In the genomic region with DNA sequence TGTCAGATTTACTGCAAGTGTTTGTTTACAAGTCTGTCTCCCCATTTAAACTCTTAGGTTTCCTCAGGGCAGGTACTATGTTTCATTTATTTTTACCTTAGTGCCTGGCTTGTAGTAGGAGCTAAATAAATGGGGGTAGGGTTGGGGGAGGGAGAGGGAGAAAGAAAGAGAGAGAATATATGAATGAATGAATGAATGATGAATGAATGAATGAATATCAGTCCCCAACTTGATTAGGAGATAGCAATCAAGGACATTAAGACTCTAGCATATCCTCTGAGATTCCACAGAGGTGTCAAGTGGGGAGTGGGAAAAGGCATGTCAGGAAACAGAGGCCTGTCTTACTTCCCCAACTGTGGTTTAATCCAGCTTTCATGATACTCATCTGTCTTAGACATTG, we compare ENCODE assay signal across 15 cellular contexts.
A peak's percentile ranks its signal among the peaks of the same experiment; 100 is the strongest.
DNase-seq lines count a peak whose midpoint lies in the region; ATAC-seq and TF ChIP-seq lines count a peak whose summit lies in the region.
"Had no signal": no experiment of that assay in that cellular context is flagged by ENCODE, and none has a peak within 500 bp of the region (broad histone marks: within the 10 kb centered on the region; RNA-seq: fewer than 3 reads in every experiment).

No MANE protein-coding gene starts in this region.

- no peak overlapping the region for H2AFZ ChIP-seq in mesenchymal stem cell (ENCODE audit: low read depth, low read length)

- peak overlapping the region; percentile 48 for H3K27ac ChIP-seq in right cardiac atrium (ENCODE audit: low read length)
- H3K27ac ChIP-seq in mesenchymal stem cell (ENCODE audit: low read length, poor library complexity, severe bottlenecking), result no peak overlapping the region
- H3K27ac ChIP-seq in gastrocnemius medialis, result peak overlapping the region; percentile 36 to 72 (median 48)
- no peak overlapping the region for H3K27ac ChIP-seq in spleen
- H3K27ac ChIP-seq: C4-2B, SJSA1 had no signal

- no peak overlapping the region for H4K91ac ChIP-seq in mesenchymal stem cell (ENCODE audit: low read length)

- peaks cover 10% of the 10 kb centered on the region for H3K4me1 ChIP-seq in right cardiac atrium (ENCODE audit: control insufficient read depth, insufficient read depth, low read length)
- H3K4me1 ChIP-seq in mesenchymal stem cell (ENCODE audit: control insufficient read depth, insufficient read depth, low read depth, low read length), result peaks cover 7% of the 10 kb centered on the region
- H3K4me1 ChIP-seq in gastrocnemius medialis, result peaks cover 42 to 51% of the 10 kb centered on the region in 2 donors
- H3K4me1 ChIP-seq in spleen, result peaks cover 0 to 27% (median 12%) of the 10 kb centered on the region in 6 donors

- H3K9me3 Mint-ChIP-seq in activated T-cell treated with anti-CD3 and anti-CD28 coated beads, Interleukin-2, amount 50 U/mL, for 4 hours, result no peaks in the 10 kb centered on the region
- H3K9me3 Mint-ChIP-seq: HFFc6 had no signal

- no peak overlapping the region for H4K8ac ChIP-seq in mesenchymal stem cell (ENCODE audit: low read length)

- DNase-seq in right cardiac atrium, result no peak
- DNase-seq in Right ventricle myocardium superior, result no peak
- DNase-seq in mesenchymal stem cell, result no peak
- no peak for DNase-seq in gastrocnemius medialis
- DNase-seq in spleen, result no peak
- no peak for DNase-seq in activated T-cell treated with anti-CD3 and anti-CD28 coated beads, Interleukin-2, amount 50 U/mL, for 4 hours
- DNase-seq: DND-41, HFFc6, IMR-90, NCI-H510A, PC-3 had no signal

- ATAC-seq in right cardiac atrium, result no peak
- ATAC-seq in Right ventricle myocardium superior (ENCODE audit: poor library complexity), result no peak
- peak; percentile 37 to 54 for ATAC-seq in gastrocnemius medialis
- ATAC-seq in HG02588 (IDR thresholded peaks at IDR 0.05; ENCODE audit: unreplicated experiment), result no peak
- no peak for ATAC-seq in GM18520 (IDR thresholded peaks at IDR 0.05; ENCODE audit: unreplicated experiment)
- no peak for ATAC-seq in activated T-cell treated with anti-CD3 and anti-CD28 coated beads, Interleukin-2, amount 50 U/mL, for 4 hours
- ATAC-seq: PC-3 had no signal

- peaks cover 37% of the 10 kb centered on the region for H3K4me1 Mint-ChIP-seq in activated T-cell treated with anti-CD3 and anti-CD28 coated beads, Interleukin-2, amount 50 U/mL, for 4 hours (ENCODE audit: low read depth)

- intact Hi-C loops in right cardiac atrium (cut with DNase I), result no loop called here
- intact Hi-C loops in Right ventricle myocardium superior (cut with DNase I), result loop anchor here (10.0 kb wide), 1 partner anchor 114 kb away; no protein-coding TSS in a partner anchor
- intact Hi-C loops in gastrocnemius medialis (cut with DNase I; ENCODE audit: low total_unique reads), result no loop called here
- intact Hi-C loops in spleen (cut with DNase I; ENCODE audit: low total_unique reads), result no loop called here

- no peak overlapping the region for H3K18ac ChIP-seq in mesenchymal stem cell (ENCODE audit: low read depth in 1 of 2, low read length in 2 of 2)

- H3K4me2 ChIP-seq in mesenchymal stem cell (ENCODE audit: low read length, poor library complexity, severe bottlenecking), result no peak overlapping the region

- H2AK5ac ChIP-seq in mesenchymal stem cell (ENCODE audit: low read length, severe bottlenecking), result peak overlapping the region; percentile 15

- H3K23ac ChIP-seq in mesenchymal stem cell (ENCODE audit: low read length in 2 of 2), result no peak overlapping the region

- no peak overlapping the region for H2BK5ac ChIP-seq in mesenchymal stem cell (ENCODE audit: low read depth, low read length, poor library complexity, severe bottlenecking)

- no peak overlapping the region for H3K14ac ChIP-seq in mesenchymal stem cell (ENCODE audit: low read length in 2 of 2)

- in situ Hi-C loops in gastrocnemius medialis (cut with MboI; ENCODE audit: low sequenced_read_pairs in 4 of 4), result no loop called here

- H3K4me3 ChIP-seq in right cardiac atrium (ENCODE audit: low read length) (no peak overlapping the region), mesenchymal stem cell (ENCODE audit: insufficient read depth in 1 of 2, low read depth in 1 of 2, low read length in 2 of 2) (no peak overlapping the region), gastrocnemius medialis (no peak overlapping the region), spleen (no peak overlapping the region)
- H3K4me3 ChIP-seq: SJSA1 had no signal

- no peaks in the 10 kb centered on the region for H3K27me3 ChIP-seq in right cardiac atrium (ENCODE audit: control insufficient read depth, insufficient read depth)
- H3K27me3 ChIP-seq in mesenchymal stem cell (ENCODE audit: control insufficient read depth in 1 of 2, insufficient read depth in 1 of 2, low read length in 2 of 2), result no peaks in the 10 kb centered on the region
- H3K27me3 ChIP-seq in gastrocnemius medialis, result no peaks in the 10 kb centered on the region
- no peaks in the 10 kb centered on the region for H3K27me3 ChIP-seq in spleen (replicated peaks in 1 of 7)
- H3K27me3 ChIP-seq: SJSA1 had no signal

- H2BK120ac ChIP-seq in mesenchymal stem cell (ENCODE audit: low read depth, low read length), result no peak overlapping the region

- no peak overlapping the region for H2BK12ac ChIP-seq in mesenchymal stem cell (ENCODE audit: low read length in 2 of 2)

- H3K4ac ChIP-seq in mesenchymal stem cell (ENCODE audit: low read depth in 1 of 2, low read length in 2 of 2), result no peak overlapping the region

- peaks cover 11% of the 10 kb centered on the region for H3K79me1 ChIP-seq in mesenchymal stem cell (replicated peaks; ENCODE audit: low read length, poor library complexity, severe bottlenecking)

- no peak overlapping the region for H3K9ac ChIP-seq in mesenchymal stem cell (ENCODE audit: low read length)

- H3K9me3 ChIP-seq in right cardiac atrium (ENCODE audit: control insufficient read depth, low read length), result no peaks in the 10 kb centered on the region
- no peaks in the 10 kb centered on the region for H3K9me3 ChIP-seq in mesenchymal stem cell (ENCODE audit: control insufficient read depth, low read length)
- H3K9me3 ChIP-seq in gastrocnemius medialis, result no peaks in the 10 kb centered on the region
- no peaks in the 10 kb centered on the region for H3K9me3 ChIP-seq in spleen
- H3K9me3 ChIP-seq: SJSA1 had no signal

- H2BK15ac ChIP-seq in mesenchymal stem cell (ENCODE audit: low read depth, poor library complexity, severe bottlenecking), result no peak overlapping the region

- no peak overlapping the region for H3K4me3 Mint-ChIP-seq in activated T-cell treated with anti-CD3 and anti-CD28 coated beads, Interleukin-2, amount 50 U/mL, for 4 hours
- H3K4me3 Mint-ChIP-seq: HFFc6 had no signal

- no peaks in the 10 kb centered on the region for H3K27me3 Mint-ChIP-seq in activated T-cell treated with anti-CD3 and anti-CD28 coated beads, Interleukin-2, amount 50 U/mL, for 4 hours (ENCODE audit: low read depth)

- TF ChIP-seq POLR2A in gastrocnemius medialis (IDR thresholded peaks at IDR 0.05) (no peak), spleen (IDR thresholded peaks at IDR 0.05) (no peak)

- no peaks in the 10 kb centered on the region for H3K36me3 ChIP-seq in mesenchymal stem cell (ENCODE audit: control insufficient read depth in 1 of 2, insufficient read depth in 2 of 2, low read depth in 1 of 2, low read length in 2 of 2)
- H3K36me3 ChIP-seq in gastrocnemius medialis, result no peaks in the 10 kb centered on the region
- H3K36me3 ChIP-seq in spleen, result no peaks in the 10 kb centered on the region
- H3K36me3 ChIP-seq: SJSA1 had no signal

- H3K36me3 Mint-ChIP-seq in activated T-cell treated with anti-CD3 and anti-CD28 coated beads, Interleukin-2, amount 50 U/mL, for 4 hours (ENCODE audit: insufficient read depth), result no peaks in the 10 kb centered on the region

- TF ChIP-seq CTCF in gastrocnemius medialis (IDR thresholded peaks at IDR 0.05 in 4 of 5, conservative IDR thresholded peaks at IDR 0.05 in 1 of 5), result no peak
- no peak for TF ChIP-seq CTCF in spleen (IDR thresholded peaks at IDR 0.05 in 8 of 11, conservative IDR thresholded peaks at IDR 0.05 in 3 of 11)

Comparison
In these comparisons a context has a peak if more than half of its experiments do, and no peak if none do; other contexts are left out.
1. ATAC-seq: peak in gastrocnemius medialis (2 of 2); none in right cardiac atrium (0 of 2), Right ventricle myocardium superior (single experiment), HG02588 (single experiment), GM18520 (single experiment) and activated T-cell treated with anti-CD3 and anti-CD28 coated beads, Interleukin-2, amount 50 U/mL, for 4 hours (0 of 2).
2. H3K27ac ChIP-seq: peak in right cardiac atrium (single experiment) and gastrocnemius medialis (4 of 4); none in mesenchymal stem cell (single experiment) and spleen (0 of 8).